In the genomic region with DNA sequence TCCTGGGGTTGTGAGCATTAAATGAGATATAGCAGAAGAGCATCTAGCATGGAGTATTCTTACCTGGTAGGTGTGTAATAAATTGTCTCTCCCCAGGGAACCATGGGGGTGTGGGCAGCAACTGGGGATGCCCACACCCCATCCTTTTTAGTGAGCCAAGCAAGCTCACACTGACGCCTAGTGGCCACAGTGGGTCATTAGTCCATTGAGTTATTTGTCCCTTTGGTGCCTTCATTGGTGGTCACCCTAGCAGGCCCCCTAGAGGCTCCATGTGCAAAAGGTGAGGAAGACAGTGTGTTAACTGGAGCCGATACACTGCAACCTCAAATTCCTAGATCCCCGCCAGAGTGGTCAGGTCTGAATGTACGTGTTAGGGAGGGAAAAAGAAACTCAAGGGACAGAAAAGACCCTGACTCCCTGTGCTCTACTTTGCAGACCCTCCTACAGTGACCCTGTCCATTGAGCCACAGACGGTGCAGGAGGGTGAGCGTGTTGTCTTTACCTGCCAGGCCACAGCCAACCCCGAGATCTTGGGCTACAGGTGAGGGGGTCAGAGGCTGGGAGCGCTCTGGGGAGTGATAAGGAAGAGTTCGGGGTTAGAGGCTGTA, we compare ENCODE assay signal across 8 cellular contexts.
A peak's percentile ranks its signal among the peaks of the same experiment; 100 is the strongest.
DNase-seq lines count a peak whose midpoint lies in the region; ATAC-seq, FAIRE-seq and TF ChIP-seq lines count a peak whose summit lies in the region.

No MANE protein-coding gene starts in this region.

- TF ChIP-seq EP300 in upper lobe of left lung (IDR thresholded peaks at IDR 0.05): no peak

- FAIRE-seq in HTR-8/SVneo (lab: Jason Lieb, UNC): no peak

- peaks cover 3% of the 10 kb centered on the region for H3K4me1 Mint-ChIP-seq in memory B cell

- TF ChIP-seq CTCF in upper lobe of left lung (IDR thresholded peaks at IDR 0.05): peak; percentile 64 to 85 (median 73)

- no peaks in the 10 kb centered on the region for H3K9me3 Mint-ChIP-seq in memory B cell

- H3K4me3 Mint-ChIP-seq in memory B cell: no peak overlapping the region

- no peak overlapping the region for H3K4me3 ChIP-seq in upper lobe of left lung

- DNase-seq in 8988T: peak; percentile 83
- DNase-seq in GM04504 (ENCODE audit: low read depth): peak; percentile 40
- peak; percentile 68 for DNase-seq in HTR-8/SVneo (ENCODE audit: insufficient read length, low spot score)
- DNase-seq in SHP77 treated with DMSO at 0.1 percent for 48 hours (lab: John Stamatoyannopoulos, UW): peak; percentile 15
- DNase-seq in ecto neural progenitor cell (ENCODE audit: low spot score): peak; percentile 83
- DNase-seq in memory B cell (ENCODE audit: low spot score in 2 of 2): peak; percentile 29 to 38
- peak in 1 of 2 donors; percentile 44 for DNase-seq in upper lobe of left lung

- peak; percentile 79 for ATAC-seq in memory B cell (ENCODE audit: low read depth)
- ATAC-seq in upper lobe of left lung (ENCODE audit: low FRiP score in 2 of 2): peak; percentile 46 to 70
- no peak for ATAC-seq in HG02610 (IDR thresholded peaks at IDR 0.05; ENCODE audit: unreplicated experiment)

- H3K27ac ChIP-seq in upper lobe of left lung: no peak overlapping the region

- no peaks in the 10 kb centered on the region for H3K27me3 ChIP-seq in upper lobe of left lung

- H3K36me3 Mint-ChIP-seq in memory B cell: no peaks in the 10 kb centered on the region

- no peaks in the 10 kb centered on the region for H3K9me3 ChIP-seq in upper lobe of left lung

- H3K36me3 ChIP-seq in upper lobe of left lung: peaks cover 0 to 80% (median 27%) of the 10 kb centered on the region in 4 donors

- H3K4me1 ChIP-seq in upper lobe of left lung: no peaks in the 10 kb centered on the region

- peaks cover 11% of the 10 kb centered on the region for H3K27me3 Mint-ChIP-seq in memory B cell

- TF ChIP-seq POLR2A in upper lobe of left lung (IDR thresholded peaks at IDR 0.05): no peak

- WGBS in upper lobe of left lung, 2 donors: 62 to 70% methylated on average over 8 to 9 of the region's 9 CpGs

- peak overlapping the region; percentile 67 for H3K27ac Mint-ChIP-seq in memory B cell
